ENCODE assay signal across 14 cellular contexts in the genomic region with DNA sequence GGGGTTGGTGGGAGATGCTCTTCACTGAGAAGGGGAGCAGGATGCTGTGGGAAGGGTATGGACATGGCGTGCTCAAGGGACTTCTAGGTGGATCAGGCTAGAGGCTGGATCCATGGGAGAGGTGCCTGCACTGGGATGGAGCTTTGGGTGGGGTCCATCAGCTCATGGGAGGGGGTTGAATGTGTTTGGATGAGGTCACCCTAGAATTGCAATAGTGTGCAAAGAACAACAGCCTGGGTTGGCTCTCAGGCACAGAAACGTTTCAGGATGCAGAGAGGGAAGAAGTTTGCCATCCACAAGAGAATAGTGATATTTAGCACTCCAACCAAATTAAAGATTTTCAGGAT.
A peak's percentile ranks its signal among the peaks of the same experiment; 100 is the strongest.
DNase-seq lines count a peak whose midpoint lies in the region; ATAC-seq and TF ChIP-seq lines count a peak whose summit lies in the region.
"Had no signal": no experiment of that assay in that cellular context is flagged by ENCODE, and none has a peak within 500 bp of the region (broad histone marks: within the 10 kb centered on the region; RNA-seq: fewer than 3 reads in every experiment).

No MANE protein-coding gene starts in this region.

- CTCF ChIA-PET in HEK293 (lab: Yijun Ruan, JAX) (interaction anchor here (1.0 to 1.7 kb wide), 3 partner anchors 12 to 463 kb away, joined by 5 to 7 read pairs (median 7); no protein-coding TSS in a partner anchor), activated B cell treated with CpG ODN at 0.5 μM for 24 hours (lab: Charles Lee) (no interaction called here)
- CTCF ChIA-PET in activated CD4-positive, alpha-beta T cell treated with anti-CD3 and anti-CD28 coated beads for 36 hours (lab: Charles Lee) = interaction anchor here (1.2 to 1.3 kb wide), 2 partner anchors 12 to 465 kb away, joined by 3 to 5 read pairs; no protein-coding TSS in a partner anchor

- H3K4me1 Mint-ChIP-seq in activated B cell treated with CpG ODN at 0.5 μM for 24 hours (peaks cover 53% of the 10 kb centered on the region), memory B cell (peaks cover 19% of the 10 kb centered on the region)
- peaks cover 43% of the 10 kb centered on the region for H3K4me1 Mint-ChIP-seq in stimulated activated memory B cell treated with anti-CD40 and anti-IgM and Interleukin-4, amounts not matched to agents 10 μg/mL and 1 μg/mL and 100 μg/mL, for 72 hours
- H3K4me1 Mint-ChIP-seq in activated CD4-positive, alpha-beta T cell treated with anti-CD3 and anti-CD28 coated beads for 36 hours = peaks cover 2% of the 10 kb centered on the region

- H3K4me3 Mint-ChIP-seq in activated B cell treated with CpG ODN at 0.5 μM for 24 hours (no peak overlapping the region), memory B cell (no peak overlapping the region)
- H3K4me3 Mint-ChIP-seq in stimulated activated memory B cell treated with anti-CD40 and anti-IgM and Interleukin-4, amounts not matched to agents 10 μg/mL and 1 μg/mL and 100 μg/mL, for 72 hours = no peak overlapping the region
- no peak overlapping the region for H3K4me3 Mint-ChIP-seq in activated CD4-positive, alpha-beta T cell treated with anti-CD3 and anti-CD28 coated beads for 36 hours
- H3K4me3 Mint-ChIP-seq: CD8-positive, alpha-beta memory T cell; GM23338 had no signal

- no peak overlapping the region for H3K4me3 ChIP-seq in HEK293 (ENCODE audit: low read depth, low read length)
- H3K4me3 ChIP-seq: A549, BLaER1, GM23338 had no signal

- TF ChIP-seq CTCF in HEK293 (tag by site-specific recombination; IDR thresholded peaks at IDR 0.05) = no peak
- TF ChIP-seq CTCF in activated B cell treated with CpG ODN at 0.5 μM for 24 hours (IDR thresholded peaks at IDR 0.05) = no peak

- intact Hi-C loops in activated B cell treated with CpG ODN at 0.5 μM for 24 hours (cut with micrococcal nuclease) = loop anchor here (2.0 kb wide), 1 partner anchor 21 kb away; no protein-coding TSS in a partner anchor
- intact Hi-C loops in activated CD4-positive, alpha-beta T cell treated with anti-CD3 and anti-CD28 coated beads for 36 hours (cut with DNase I, micrococcal nuclease) = no loop called here

- ATAC-seq in activated B cell treated with CpG ODN at 0.5 μM for 24 hours (ENCODE audit: low read depth) (no peak), memory B cell (ENCODE audit: low read depth) (no peak), HG02981 (IDR thresholded peaks at IDR 0.05; ENCODE audit: unreplicated experiment) (no peak)
- ATAC-seq in stimulated activated memory B cell treated with anti-CD40 and anti-IgM and Interleukin-4, amounts not matched to agents 10 μg/mL and 1 μg/mL and 100 μg/mL, for 72 hours = no peak
- no peak for ATAC-seq in activated CD4-positive, alpha-beta T cell treated with anti-CD3 and anti-CD28 coated beads for 36 hours
- ATAC-seq: A549, HepG2 had no signal

- H3K36me3 ChIP-seq in HEK293 (ENCODE audit: control insufficient read depth in 2 of 2, insufficient read depth in 1 of 2, low read length in 2 of 2) = no peaks in the 10 kb centered on the region
- H3K36me3 ChIP-seq: BLaER1 had no signal

- H3K27me3 Mint-ChIP-seq in activated B cell treated with CpG ODN at 0.5 μM for 24 hours = no peaks in the 10 kb centered on the region
- no peaks in the 10 kb centered on the region for H3K27me3 Mint-ChIP-seq in memory B cell
- no peaks in the 10 kb centered on the region for H3K27me3 Mint-ChIP-seq in stimulated activated memory B cell treated with anti-CD40 and anti-IgM and Interleukin-4, amounts not matched to agents 10 μg/mL and 1 μg/mL and 100 μg/mL, for 72 hours
- H3K27me3 Mint-ChIP-seq in activated CD4-positive, alpha-beta T cell treated with anti-CD3 and anti-CD28 coated beads for 36 hours = no peaks in the 10 kb centered on the region
- H3K27me3 Mint-ChIP-seq: CD8-positive, alpha-beta memory T cell had no signal

- H3K9me3 Mint-ChIP-seq in activated B cell treated with CpG ODN at 0.5 μM for 24 hours = no peaks in the 10 kb centered on the region
- H3K9me3 Mint-ChIP-seq in memory B cell = no peaks in the 10 kb centered on the region
- no peaks in the 10 kb centered on the region for H3K9me3 Mint-ChIP-seq in stimulated activated memory B cell treated with anti-CD40 and anti-IgM and Interleukin-4, amounts not matched to agents 10 μg/mL and 1 μg/mL and 100 μg/mL, for 72 hours
- H3K9me3 Mint-ChIP-seq in activated CD4-positive, alpha-beta T cell treated with anti-CD3 and anti-CD28 coated beads for 36 hours (ENCODE audit: low read depth) = no peaks in the 10 kb centered on the region
- H3K9me3 Mint-ChIP-seq: CD8-positive, alpha-beta memory T cell; GM23338 had no signal

- H3K27ac ChIP-seq in HEK293 (ENCODE audit: extremely low read depth, low read depth, low read length) = no peak overlapping the region
- H3K27ac ChIP-seq: A549, BLaER1 had no signal

- H3K9me3 ChIP-seq in HEK293 (ENCODE audit: control insufficient read depth, insufficient read depth, low read depth, low read length) = no peaks in the 10 kb centered on the region
- H3K9me3 ChIP-seq: A549, BLaER1 had no signal

- no peaks in the 10 kb centered on the region for H3K4me1 ChIP-seq in HEK293 (ENCODE audit: control insufficient read depth, insufficient read depth, low read length)
- H3K4me1 ChIP-seq: A549 had no signal

- POLR2A ChIA-PET in HEK293 (lab: Yijun Ruan, JAX) = no interaction called here
- POLR2A ChIA-PET in activated B cell treated with CpG ODN at 0.5 μM for 24 hours (lab: Charles Lee) = interaction anchor here (0.6 to 0.7 kb wide), 2 partner anchors 12 to 62 kb away, joined by 3 to 10 read pairs; no protein-coding TSS in a partner anchor
- POLR2A ChIA-PET in activated CD4-positive, alpha-beta T cell treated with anti-CD3 and anti-CD28 coated beads for 36 hours (lab: Charles Lee) = no interaction called here

- DNase-seq in activated B cell treated with CpG ODN at 0.5 μM for 24 hours = no peak
- no peak for DNase-seq in memory B cell (ENCODE audit: low spot score in 2 of 2)
- no peak for DNase-seq in activated CD4-positive, alpha-beta T cell treated with anti-CD3 and anti-CD28 coated beads for 36 hours
- DNase-seq in NCI-H1930 (lab: John Stamatoyannopoulos, UW) = no peak
- DNase-seq: CD8-positive, alpha-beta memory T cell; DMS 273 treated with DMSO at 0.1 percent for 48 hours; H7 had no signal

- H3K36me3 Mint-ChIP-seq in activated B cell treated with CpG ODN at 0.5 μM for 24 hours (ENCODE audit: low read depth) (peaks cover 24% of the 10 kb centered on the region), memory B cell (peaks cover 12% of the 10 kb centered on the region)
- peaks cover 18% of the 10 kb centered on the region for H3K36me3 Mint-ChIP-seq in stimulated activated memory B cell treated with anti-CD40 and anti-IgM and Interleukin-4, amounts not matched to agents 10 μg/mL and 1 μg/mL and 100 μg/mL, for 72 hours
- no peaks in the 10 kb centered on the region for H3K36me3 Mint-ChIP-seq in activated CD4-positive, alpha-beta T cell treated with anti-CD3 and anti-CD28 coated beads for 36 hours (ENCODE audit: low read depth)

- H3K27ac Mint-ChIP-seq in activated B cell treated with CpG ODN at 0.5 μM for 24 hours (peak overlapping the region; percentile 46), memory B cell (peak overlapping the region; percentile 42)
- peak overlapping the region; percentile 18 for H3K27ac Mint-ChIP-seq in stimulated activated memory B cell treated with anti-CD40 and anti-IgM and Interleukin-4, amounts not matched to agents 10 μg/mL and 1 μg/mL and 100 μg/mL, for 72 hours
- no peak overlapping the region for H3K27ac Mint-ChIP-seq in activated CD4-positive, alpha-beta T cell treated with anti-CD3 and anti-CD28 coated beads for 36 hours
- H3K27ac Mint-ChIP-seq: GM23338 had no signal

TF ChIP-seq in HEK293, 187 proteins besides CTCF, POLR2A, EP300 and RAD21:
- TF ChIP-seq HOXC10 (CRISPR knock-in tag; IDR thresholded peaks at IDR 0.05) (no peak), GLIS1 (tag by site-specific recombination; IDR thresholded peaks at IDR 0.05) (peak; percentile 56; the same call in 1 of the 2 replicates), KLF1 (tag by site-specific recombination; IDR thresholded peaks at IDR 0.05) (peak; percentile 31; the same call in 1 of the 2 replicates), ZFP69B (tag by site-specific recombination; IDR thresholded peaks at IDR 0.05) (peak; percentile 40; the same call in 1 of the 2 replicates), ZFP3 (tag by site-specific recombination; IDR thresholded peaks at IDR 0.05; ENCODE audit: low read depth) (no peak), ZNF366 (tag by site-specific recombination; conservative IDR thresholded peaks at IDR 0.05) (no peak), ZNF624 (tag by site-specific recombination; IDR thresholded peaks at IDR 0.05) (no peak)
- TF ChIP-seq, protein P1, sequence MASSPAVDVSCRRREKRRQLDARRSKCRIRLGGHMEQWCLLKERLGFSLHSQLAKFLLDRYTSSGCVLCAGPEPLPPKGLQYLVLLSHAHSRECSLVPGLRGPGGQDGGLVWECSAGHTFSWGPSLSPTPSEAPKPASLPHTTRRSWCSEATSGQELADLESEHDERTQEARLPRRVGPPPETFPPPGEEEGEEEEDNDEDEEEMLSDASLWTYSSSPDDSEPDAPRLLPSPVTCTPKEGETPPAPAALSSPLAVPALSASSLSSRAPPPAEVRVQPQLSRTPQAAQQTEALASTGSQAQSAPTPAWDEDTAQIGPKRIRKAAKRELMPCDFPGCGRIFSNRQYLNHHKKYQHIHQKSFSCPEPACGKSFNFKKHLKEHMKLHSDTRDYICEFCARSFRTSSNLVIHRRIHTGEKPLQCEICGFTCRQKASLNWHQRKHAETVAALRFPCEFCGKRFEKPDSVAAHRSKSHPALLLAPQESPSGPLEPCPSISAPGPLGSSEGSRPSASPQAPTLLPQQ (tag by site-specific recombination; IDR thresholded peaks at IDR 0.05) = peak; percentile 65
